ENCODE assay signal across 16 cellular contexts in genomic region chr4:113080624-113081023, GRCh38. TPM values are rescaled to one million over a fixed set of nuclear protein-coding genes. Genes with fewer than 3 reads are reported as not detected.
"Had no signal": no experiment of that assay in that cellular context is flagged by ENCODE, and none has a peak within 500 bp of the region (broad histone marks: within the 10 kb centered on the region; RNA-seq: fewer than 3 reads in every experiment).

No MANE protein-coding gene starts in this region.

- H3K27me3 Mint-ChIP-seq: effector memory CD8-positive, alpha-beta T cell; naive thymus-derived CD8-positive, alpha-beta T cell had no signal

- H3K36me3 Mint-ChIP-seq: immature natural killer cell; naive thymus-derived CD8-positive, alpha-beta T cell had no signal

- H3K9me3 Mint-ChIP-seq: effector memory CD8-positive, alpha-beta T cell had no signal

- H3K27ac ChIP-seq: epithelial cell of prostate, esophagus muscularis mucosa, gastrocnemius medialis, tibial artery, upper lobe of left lung, uterus had no signal

- H3K4me3 ChIP-seq: esophagus muscularis mucosa, gastrocnemius medialis, mucosa of descending colon, smooth muscle cell, tibial artery, upper lobe of left lung, uterus had no signal

- H3K27ac Mint-ChIP-seq: effector memory CD8-positive, alpha-beta T cell; immature natural killer cell; naive thymus-derived CD8-positive, alpha-beta T cell had no signal

- H3K36me3 ChIP-seq: esophagus muscularis mucosa, gastrocnemius medialis, tibial artery, upper lobe of left lung, uterus had no signal

- H3K4me2 ChIP-seq: smooth muscle cell had no signal

- H3K4me3 Mint-ChIP-seq: effector memory CD8-positive, alpha-beta T cell; immature natural killer cell; naive thymus-derived CD8-positive, alpha-beta T cell had no signal

- H3K27me3 ChIP-seq: esophagus muscularis mucosa, gastrocnemius medialis, tibial artery, upper lobe of left lung, uterus had no signal

- DNase-seq: cortex of kidney; effector memory CD8-positive, alpha-beta T cell; gastrocnemius medialis; immature natural killer cell; left cardiac atrium; naive thymus-derived CD8-positive, alpha-beta T cell; right cardiac atrium; stimulated activated CD4-positive, alpha-beta T cell treated with anti-CD3 and anti-CD28 coated beads, Interleukin-2, amount 100 ng/mL, for 48 hours; stimulated activated naive CD4-positive, alpha-beta T cell treated with Interleukin-2 at 50 U/mL for 16 hours; tibial artery; upper lobe of left lung; uterus had no signal

- ATAC-seq: effector memory CD8-positive, alpha-beta T cell; gastrocnemius medialis; left cardiac atrium; naive thymus-derived CD8-positive, alpha-beta T cell; right cardiac atrium had no signal

- H3K4me1 Mint-ChIP-seq: immature natural killer cell; naive thymus-derived CD8-positive, alpha-beta T cell had no signal

- H3K4me1 ChIP-seq: esophagus muscularis mucosa, gastrocnemius medialis, upper lobe of left lung, uterus had no signal

- H3K9me3 ChIP-seq: esophagus muscularis mucosa, gastrocnemius medialis, mucosa of descending colon, tibial artery, upper lobe of left lung, uterus had no signal

RNA-seq across cellular contexts. Expression of gene ANK2, which starts 31.2 kb away (rescaled TPM):
- total RNA-seq: naive thymus-derived CD8-positive, alpha-beta T cell had no signal
